Comparison of ENCODE assay signal across 8 cellular contexts in genomic region chr16:1610071-1610840, GRCh38. TPM values are rescaled to one million over a fixed set of nuclear protein-coding genes. Genes with fewer than 3 reads are reported as not detected.
DNase-seq lines count a peak whose midpoint lies in the region; ATAC-seq and TF ChIP-seq lines count a peak whose summit lies in the region.

No MANE protein-coding gene starts in this region.

- H3K36me3 ChIP-seq in HUES64 (ENCODE audit: insufficient read depth, low read length) (peaks cover 13% of the 10 kb centered on the region), PC-9 (ENCODE audit: low read depth) (0 out of 2 replicates have a peak, but pooled peaks cover 4% of the 10 kb centered on the region), mucosa of descending colon (ENCODE audit: low read depth) (no peaks in the 10 kb centered on the region)

- CTCF ChIA-PET in PC-9 (lab: Charles Lee): no interaction called here

- intact Hi-C loops in PC-9 (cut with micrococcal nuclease; ENCODE audit: unreplicated experiment) (loop anchor here (2.0 to 5.0 kb wide), 7 partner anchors 68 to 278 kb away; partner anchors contain the start of genes BAIAP3, CLCN7, EME2 and MRPS34), mucosa of descending colon (cut with DNase I, micrococcal nuclease) (no loop called here)

- peak overlapping the region; percentile 72 for H3K27ac ChIP-seq in HUES64 (ENCODE audit: low read depth, low read length)
- H3K27ac ChIP-seq in PC-9: peak overlapping the region; percentile 92

- peak; percentile 76 to 77 for DNase-seq in AML-193 (lab: John Stamatoyannopoulos, UW)
- DNase-seq in PC-9: peak; percentile 84 to 97
- peak; percentile 95 for DNase-seq in activated T-cell treated with anti-CD3 and anti-CD28 coated beads, Interleukin-2, amount 50 U/mL, for 1 hour
- no peak for DNase-seq in epithelial cell of proximal tubule (ENCODE audit: low read depth)
- DNase-seq in mucosa of descending colon: peak; percentile 92 to 97 (median 94)
- peak; percentile 84 for DNase-seq in stimulated activated CD8-positive, alpha-beta memory T cell treated with anti-CD3 and anti-CD28 coated beads, Interleukin-2, amount 100 ng/mL, for 1 hour (ENCODE audit: low read depth in 2 of 2)

- H3K4me2 ChIP-seq in PC-9: peak overlapping the region; percentile 93

- WGBS in HUES64: under 1% methylated on average over 85 of the region's 85 CpGs

- H3K4me1 ChIP-seq in HUES64 (ENCODE audit: insufficient read depth, low read length) (peaks cover 15% of the 10 kb centered on the region), PC-9 (replicated peaks; ENCODE audit: insufficient read depth) (peaks cover 19% of the 10 kb centered on the region), mucosa of descending colon (ENCODE audit: low read depth) (peaks cover 23% of the 10 kb centered on the region)

- POLR2A ChIA-PET in PC-9 (lab: Charles Lee; ENCODE audit: unreplicated experiment): interaction anchor here (0.5 to 1.1 kb wide), 9 partner anchors 63 to 354 kb away, joined by 3 to 18 read pairs (median 4); partner anchors contain the start of genes MAPK8IP3, RPS2 and UBE2I

- H3K4me3 ChIP-seq in HUES64 (ENCODE audit: low read length) (peak overlapping the region; percentile 68), PC-9 (peak overlapping the region; percentile 87), epithelial cell of proximal tubule (ENCODE audit: low read depth, low read length) (peak overlapping the region; percentile 64), mucosa of descending colon (peak overlapping the region; percentile 39)

- peak overlapping the region; percentile 85 for H3K9ac ChIP-seq in HUES64 (ENCODE audit: low read depth, low read length)

- BruUV-seq in PC-9 (replicated peaks; lab: Mats Ljungman, UMichigan): TSS peak; percentile 56

- H3K9me3 ChIP-seq in HUES64 (ENCODE audit: insufficient read depth, low read depth, low read length) (no peaks in the 10 kb centered on the region), PC-9 (ENCODE audit: insufficient read depth, low read depth) (no peaks in the 10 kb centered on the region), mucosa of descending colon (no peaks in the 10 kb centered on the region)

- H3F3A ChIP-seq in PC-9 (ENCODE audit: insufficient read depth, low read depth): peaks cover 28% of the 10 kb centered on the region

- peaks cover 9% of the 10 kb centered on the region for H4K20me1 ChIP-seq in PC-9 (ENCODE audit: insufficient read depth)

- peak overlapping the region; percentile 88 for H2AFZ ChIP-seq in PC-9

- ATAC-seq in GM19328 (IDR thresholded peaks at IDR 0.05; ENCODE audit: unreplicated experiment) (peak; percentile 38), mucosa of descending colon (peak; percentile 77)

- TF ChIP-seq CTCF in PC-9 (conservative IDR thresholded peaks at IDR 0.05) (no peak), epithelial cell of proximal tubule (conservative IDR thresholded peaks at IDR 0.05; ENCODE audit: low read depth, low read length) (no peak), mucosa of descending colon (IDR thresholded peaks at IDR 0.05) (no peak)

- peaks cover 33% of the 10 kb centered on the region for H3K79me2 ChIP-seq in PC-9 (ENCODE audit: low read depth)

- H3K27me3 ChIP-seq in HUES64 (ENCODE audit: insufficient read depth, low read length): peaks cover 18% of the 10 kb centered on the region
- H3K27me3 ChIP-seq in PC-9 (ENCODE audit: insufficient read depth, low read depth): no peaks in the 10 kb centered on the region

- H3K9me2 ChIP-seq in PC-9 (ENCODE audit: insufficient read depth): no peaks in the 10 kb centered on the region

RNA-seq across cellular contexts. Expression of gene IFT140, which starts 1.6 kb away (rescaled TPM):
- polyA plus RNA-seq in HUES64 (2013, experiment 1 of 2): 11.0 TPM
- polyA plus RNA-seq in HUES64 (2013, experiment 2 of 2): 17.2 TPM
- 43.8 and 47.6 TPM in 2 replicates for total RNA-seq in PC-9 (2021)
- 4.6 and 12.5 TPM in 2 replicates for total RNA-seq in epithelial cell of proximal tubule
- 10 to 100 TPM; 16.6 to 22.7 (median 17.1) TPM for total RNA-seq in mucosa of descending colon

RNA-seq across cellular contexts. Expression of gene CRAMP1, which starts 1.9 kb away (rescaled TPM):
- polyA plus RNA-seq in HUES64 (2013, experiment 1 of 2): 13.5 TPM
- 14.5 TPM for polyA plus RNA-seq in HUES64 (2013, experiment 2 of 2)
- total RNA-seq in PC-9 (2021) (19.3 and 22.7 TPM in 2 replicates), epithelial cell of proximal tubule (6.9 and 8.0 TPM in 2 replicates), mucosa of descending colon (10 to 100 TPM; 15.7 to 27.4 (median 20.6) TPM)
